13 cellular contexts compared by ENCODE assay signal in genomic region chr17:51238253-51238887, GRCh38. TPM values are rescaled to one million over a fixed set of nuclear protein-coding genes. Genes with fewer than 3 reads are reported as not detected.
DNase-seq lines count a peak whose midpoint lies in the region; ATAC-seq and TF ChIP-seq lines count a peak whose summit lies in the region.
"Had no signal": no experiment of that assay in that cellular context is flagged by ENCODE, and none has a peak within 500 bp of the region (broad histone marks: within the 10 kb centered on the region; RNA-seq: fewer than 3 reads in every experiment).

No MANE protein-coding gene starts in this region.

- no peak overlapping the region for H4K91ac ChIP-seq in trophoblast cell (ENCODE audit: low read depth, low read length)

- H3K9me3 ChIP-seq in CD8-positive, alpha-beta T cell (ENCODE audit: low read length) = no peaks in the 10 kb centered on the region
- H3K9me3 ChIP-seq in trophoblast cell (ENCODE audit: insufficient read depth, low read depth, low read length) = no peaks in the 10 kb centered on the region
- H3K9me3 ChIP-seq: stomach had no signal

- H3K36me3 Mint-ChIP-seq in CD8-positive, alpha-beta T cell = peaks cover 8% of the 10 kb centered on the region
- no peaks in the 10 kb centered on the region for H3K36me3 Mint-ChIP-seq in activated CD8-positive, alpha-beta T cell treated with anti-CD3 and anti-CD28 coated beads, Interleukin-2, amount 10 ng/mL, durations not matched to agents 7 days and 5 days (ENCODE audit: low read depth)

- no peaks in the 10 kb centered on the region for H3K79me1 ChIP-seq in trophoblast cell (ENCODE audit: low read length)

- no peak overlapping the region for H4K8ac ChIP-seq in trophoblast cell (ENCODE audit: low read depth, low read length)

- POLR2A ChIA-PET in CD8-positive, alpha-beta T cell (lab: Charles Lee) = interaction anchor here (1.0 to 2.1 kb wide), 2 partner anchors 8 to 20 kb away, joined by 4 to 7 read pairs; no protein-coding TSS in a partner anchor
- POLR2A ChIA-PET in activated CD8-positive, alpha-beta T cell treated with anti-CD3 and anti-CD28 coated beads, Interleukin-2, amount 10 ng/mL, durations not matched to agents 7 days and 5 days (lab: Charles Lee) = interaction anchor here (0.6 kb wide), 1 partner anchor 25 kb away, joined by 4 read pairs; no protein-coding TSS in a partner anchor

- H2AK5ac ChIP-seq in trophoblast cell (ENCODE audit: low read length) = no peak overlapping the region

- no peak overlapping the region for H3K27ac ChIP-seq in CD8-positive, alpha-beta T cell (ENCODE audit: low read depth, low read length)
- H3K27ac ChIP-seq in trophoblast cell (ENCODE audit: low read depth, low read length) = no peak overlapping the region

- H3K4me1 ChIP-seq in CD8-positive, alpha-beta T cell (ENCODE audit: insufficient read depth, low read length) = peaks cover 11% of the 10 kb centered on the region
- no peaks in the 10 kb centered on the region for H3K4me1 ChIP-seq in trophoblast cell (ENCODE audit: control insufficient read depth in 1 of 2, insufficient read depth in 2 of 2, low read length in 2 of 2)

- no peaks in the 10 kb centered on the region for H3K27me3 Mint-ChIP-seq in CD8-positive, alpha-beta T cell (ENCODE audit: low read depth)
- no peaks in the 10 kb centered on the region for H3K27me3 Mint-ChIP-seq in activated CD8-positive, alpha-beta T cell treated with anti-CD3 and anti-CD28 coated beads, Interleukin-2, amount 10 ng/mL, durations not matched to agents 7 days and 5 days (ENCODE audit: low read depth)

- no peaks in the 10 kb centered on the region for H3K27me3 ChIP-seq in CD8-positive, alpha-beta T cell (ENCODE audit: insufficient read depth, low read length)
- no peaks in the 10 kb centered on the region for H3K27me3 ChIP-seq in trophoblast cell (ENCODE audit: insufficient read depth, low read length)
- H3K27me3 ChIP-seq: stomach had no signal

- peak overlapping the region; percentile 53 for H3K27ac Mint-ChIP-seq in CD8-positive, alpha-beta T cell
- peak overlapping the region; percentile 47 for H3K27ac Mint-ChIP-seq in activated CD8-positive, alpha-beta T cell treated with anti-CD3 and anti-CD28 coated beads, Interleukin-2, amount 10 ng/mL, durations not matched to agents 7 days and 5 days
- H3K27ac Mint-ChIP-seq: HFFc6 had no signal

- H3K14ac ChIP-seq in trophoblast cell (ENCODE audit: low read length) = no peak overlapping the region

- no peak overlapping the region for H2BK120ac ChIP-seq in trophoblast cell (ENCODE audit: insufficient read depth, low read length, poor library complexity)

- intact Hi-C loops in CD8-positive, alpha-beta T cell (cut with DNase I, micrococcal nuclease) = no loop called here

- no peak overlapping the region for H3K23ac ChIP-seq in trophoblast cell (ENCODE audit: low read length)

- peaks cover 64% of the 10 kb centered on the region for H3K4me1 Mint-ChIP-seq in CD8-positive, alpha-beta T cell (ENCODE audit: low read depth)
- H3K4me1 Mint-ChIP-seq in activated CD8-positive, alpha-beta T cell treated with anti-CD3 and anti-CD28 coated beads, Interleukin-2, amount 10 ng/mL, durations not matched to agents 7 days and 5 days (ENCODE audit: low read depth) = peaks cover 15% of the 10 kb centered on the region

- no peak overlapping the region for H2AFZ ChIP-seq in trophoblast cell (ENCODE audit: insufficient read depth, low read length, poor library complexity)

- H3K4ac ChIP-seq in trophoblast cell (ENCODE audit: low read depth, low read length) = no peak overlapping the region

- no peak for DNase-seq in CD8-positive, alpha-beta T cell
- no peak for DNase-seq in activated CD8-positive, alpha-beta T cell treated with anti-CD3 and anti-CD28 coated beads, Interleukin-2, amount 10 ng/mL, durations not matched to agents 7 days and 5 days
- DNase-seq in HT-29 (ENCODE audit: low spot score) = no peak
- DNase-seq in cerebellum (ENCODE audit: low spot score) = no peak
- DNase-seq in trophoblast cell = no peak
- no peak for DNase-seq in SW480 (ENCODE audit: low spot score)
- DNase-seq: cerebellar nuclear complex, HFFc6, NCI-H2171, stomach had no signal

- H2BK5ac ChIP-seq in trophoblast cell (ENCODE audit: low read depth, low read length, poor library complexity) = no peak overlapping the region

- no peak overlapping the region for H4K12ac ChIP-seq in trophoblast cell (ENCODE audit: low read depth, low read length)

- ATAC-seq in CD8-positive, alpha-beta T cell = no peak
- ATAC-seq in GM19395 (IDR thresholded peaks at IDR 0.05; ENCODE audit: unreplicated experiment) (peak; percentile 87), HG03196 (IDR thresholded peaks at IDR 0.05; ENCODE audit: unreplicated experiment) (peak; percentile 56)
- ATAC-seq in activated CD8-positive, alpha-beta T cell treated with anti-CD3 and anti-CD28 coated beads, Interleukin-2, amount 10 ng/mL, durations not matched to agents 7 days and 5 days = no peak
- ATAC-seq: sciatic nerve had no signal

- no peak overlapping the region for H3K9ac ChIP-seq in trophoblast cell (ENCODE audit: low read length)

- no peak for TF ChIP-seq CTCF in CD8-positive, alpha-beta T cell (IDR thresholded peaks at IDR 0.05)

- H3K4me2 ChIP-seq in trophoblast cell (ENCODE audit: low read length) = no peak overlapping the region

- H3K18ac ChIP-seq in trophoblast cell (ENCODE audit: low read length) = no peak overlapping the region

- CTCF ChIA-PET in CD8-positive, alpha-beta T cell (lab: Charles Lee) = interaction anchor here (0.7 to 0.9 kb wide), 2 partner anchors 9 to 11 kb away, joined by 3 to 5 read pairs; no protein-coding TSS in a partner anchor
- CTCF ChIA-PET in activated CD8-positive, alpha-beta T cell treated with anti-CD3 and anti-CD28 coated beads, Interleukin-2, amount 10 ng/mL, durations not matched to agents 7 days and 5 days (lab: Charles Lee) = interaction anchor here (0.6 kb wide), 1 partner anchor 85 kb away, joined by 3 read pairs; the partner anchor contains the start of gene NME1

- no peaks in the 10 kb centered on the region for H3K79me2 ChIP-seq in trophoblast cell (ENCODE audit: control insufficient read depth, insufficient read depth, low read length, poor library complexity)

- H3K36me3 ChIP-seq in CD8-positive, alpha-beta T cell (ENCODE audit: insufficient read depth, low read length) = no peaks in the 10 kb centered on the region
- peaks cover 0 to 2% of the 10 kb centered on the region in 2 experiments for H3K36me3 ChIP-seq in trophoblast cell (ENCODE audit: control insufficient read depth in 1 of 2, insufficient read depth in 2 of 2, low read length in 2 of 2)

- WGBS in trophoblast cell (ENCODE audit: extremely low coverage, insufficient coverage, insufficient read length) = no CpG with 5 or more reads among the region's 6 CpGs

- H3K9me3 Mint-ChIP-seq in CD8-positive, alpha-beta T cell = no peaks in the 10 kb centered on the region
- H3K9me3 Mint-ChIP-seq in activated CD8-positive, alpha-beta T cell treated with anti-CD3 and anti-CD28 coated beads, Interleukin-2, amount 10 ng/mL, durations not matched to agents 7 days and 5 days (ENCODE audit: insufficient read depth) = no peaks in the 10 kb centered on the region
- H3K9me3 Mint-ChIP-seq: HFFc6 had no signal

- H3K4me3 Mint-ChIP-seq in CD8-positive, alpha-beta T cell = peak overlapping the region; percentile 46
- H3K4me3 Mint-ChIP-seq in activated CD8-positive, alpha-beta T cell treated with anti-CD3 and anti-CD28 coated beads, Interleukin-2, amount 10 ng/mL, durations not matched to agents 7 days and 5 days = peak overlapping the region; percentile 29
- H3K4me3 Mint-ChIP-seq: HFFc6 had no signal

- H3K4me3 ChIP-seq in CD8-positive, alpha-beta T cell (ENCODE audit: low read depth, low read length) = no peak overlapping the region
- H3K4me3 ChIP-seq in trophoblast cell (ENCODE audit: low read depth, low read length) = no peak overlapping the region
- H3K4me3 ChIP-seq: stomach had no signal

- H2BK12ac ChIP-seq in trophoblast cell (ENCODE audit: low read length) = no peak overlapping the region

RNA-seq across cellular contexts. Expression of gene MBTD1, which starts 21.5 kb away (rescaled TPM):
- 10 to 100 TPM; 23.7 to 24.7 TPM for total RNA-seq in CD8-positive, alpha-beta T cell
- 10 to 100 TPM; 10.4 to 11.4 TPM for total RNA-seq in activated CD8-positive, alpha-beta T cell treated with anti-CD3 and anti-CD28 coated beads, Interleukin-2, amount 10 ng/mL, durations not matched to agents 7 days and 5 days
- 5.9 and 8.3 TPM in 2 replicates for total RNA-seq in HT-29 (2014; rRNA removed; shearing (Covaris generic))
- total RNA-seq in cerebellum = 60.2 TPM
- 11.6 and 11.8 TPM in 2 replicates for polyA plus RNA-seq in trophoblast cell (2013)

RNA-seq across cellular contexts. Expression of gene UTP18, which starts 22.0 kb away (rescaled TPM):
- total RNA-seq in CD8-positive, alpha-beta T cell = 10 to 100 TPM; 53.5 to 59.8 TPM
- total RNA-seq in activated CD8-positive, alpha-beta T cell treated with anti-CD3 and anti-CD28 coated beads, Interleukin-2, amount 10 ng/mL, durations not matched to agents 7 days and 5 days = 10 to 100 TPM; 47.4 to 52.1 TPM
- 32.3 and 33.2 TPM in 2 replicates for total RNA-seq in HT-29 (2014; rRNA removed; shearing (Covaris generic))
- total RNA-seq in cerebellum = 28.2 TPM
- polyA plus RNA-seq in trophoblast cell (2013) = 47.4 and 55.2 TPM in 2 replicates

Comparison
In these comparisons a context has a peak if more than half of its experiments do, and no peak if none do; other contexts are left out.
1. ATAC-seq: peak in GM19395 (single experiment) and HG03196 (single experiment); none in CD8-positive, alpha-beta T cell (single experiment) and activated CD8-positive, alpha-beta T cell treated with anti-CD3 and anti-CD28 coated beads, Interleukin-2, amount 10 ng/mL, durations not matched to agents 7 days and 5 days (single experiment).